1 cellular context compared by ENCODE assay signal in genomic region chr1:111739222-111739983, GRCh38.
A peak's percentile ranks its signal among the peaks of the same experiment; 100 is the strongest.
TF ChIP-seq lines count a peak whose summit lies in the region.

Gene INKA2 (minus strand): TSS chr1:111739395. CDS start chr1:111739242, 153 bp downstream.

TF ChIP-seq in HepG2, 621 proteins besides CTCF, POLR2A, EP300 and RAD21 (continued from another document and continues in another):
- TF ChIP-seq E2F2 (CRISPR knock-in tag; IDR thresholded peaks at IDR 0.05; ENCODE audit: borderline replicate concordance), result peak; percentile 72; the same call in 1 of the 2 replicates
- TF ChIP-seq HCFC1 (IDR thresholded peaks at IDR 0.05; ENCODE audit: low read depth, low read length), result no peak
- no peak for TF ChIP-seq SIX1 (CRISPR knock-in tag; IDR thresholded peaks at IDR 0.05; ENCODE audit: borderline replicate concordance)
- no peak for TF ChIP-seq PAF1 (CRISPR knock-in tag; IDR thresholded peaks at IDR 0.05)
- no peak; the same call in none of the 2 replicates for TF ChIP-seq KDM3A (CRISPR knock-in tag; IDR thresholded peaks at IDR 0.05; ENCODE audit: low read depth)
- no peak; the same call in 1 of the 2 replicates for TF ChIP-seq ZNF574 (CRISPR knock-in tag; IDR thresholded peaks at IDR 0.05)
- 0 out of 2 replicates have a peak, but pooled peaks have one; percentile 16 for TF ChIP-seq PPARG (CRISPR knock-in tag; conservative IDR thresholded peaks at IDR 0.05)
- TF ChIP-seq TEAD2 (CRISPR knock-in tag; IDR thresholded peaks at IDR 0.05), result no peak
- no peak for TF ChIP-seq IKZF1 (IDR thresholded peaks at IDR 0.05)
- no peak for TF ChIP-seq FOXK1 (CRISPR knock-in tag; IDR thresholded peaks at IDR 0.05; ENCODE audit: borderline replicate concordance, low read depth)
- 0 out of 2 replicates have a peak, but pooled peaks have one; percentile 5 for TF ChIP-seq ETV5 (CRISPR knock-in tag; IDR thresholded peaks at IDR 0.05; ENCODE audit: borderline replicate concordance)
- no peak for TF ChIP-seq TRIM24 (CRISPR knock-in tag; IDR thresholded peaks at IDR 0.05)
- no peak for TF ChIP-seq CREB1 (IDR thresholded peaks at IDR 0.05)
- no peak for TF ChIP-seq CREB1 (CRISPR knock-in tag; IDR thresholded peaks at IDR 0.05)
- peak; percentile 46 for TF ChIP-seq ZFX (CRISPR knock-in tag; IDR thresholded peaks at IDR 0.05; ENCODE audit: low read depth)
- TF ChIP-seq ATF3 (CRISPR knock-in tag; IDR thresholded peaks at IDR 0.05), result no peak
- no peak for TF ChIP-seq ZNF33B (CRISPR knock-in tag; IDR thresholded peaks at IDR 0.05)
- peak; percentile 51; the same call in 1 of the 2 replicates for TF ChIP-seq ZBTB14 (CRISPR knock-in tag; IDR thresholded peaks at IDR 0.05)
- TF ChIP-seq RARG (CRISPR knock-in tag; IDR thresholded peaks at IDR 0.05; ENCODE audit: low read depth), result no peak
- TF ChIP-seq MAX (IDR thresholded peaks at IDR 0.05), result peak; percentile 96
- no peak for TF ChIP-seq ZNF30 (CRISPR knock-in tag; IDR thresholded peaks at IDR 0.05)
- TF ChIP-seq HDAC6 (IDR thresholded peaks at IDR 0.05; ENCODE audit: low read depth, low read length), result no peak
- TF ChIP-seq ATF5 (CRISPR knock-in tag; IDR thresholded peaks at IDR 0.05; ENCODE audit: low read depth), result no peak
- no peak for TF ChIP-seq CEBPB (IDR thresholded peaks at IDR 0.05; ENCODE audit: borderline replicate concordance, low read depth, low read length)
- TF ChIP-seq LBX2 (CRISPR knock-in tag; IDR thresholded peaks at IDR 0.05; ENCODE audit: borderline replicate concordance), result no peak
- no peak for TF ChIP-seq STAG1 (CRISPR knock-in tag; IDR thresholded peaks at IDR 0.05)
- TF ChIP-seq GTF2F1 (IDR thresholded peaks at IDR 0.05; ENCODE audit: low read length), result no peak
- no peak for TF ChIP-seq CHD4 (IDR thresholded peaks at IDR 0.05; ENCODE audit: borderline replicate concordance, low read length)
- no peak for TF ChIP-seq AHDC1 (CRISPR knock-in tag; IDR thresholded peaks at IDR 0.05; ENCODE audit: borderline replicate concordance)
- no peak for TF ChIP-seq NR3C1 (CRISPR knock-in tag; IDR thresholded peaks at IDR 0.05)
- peak; percentile 36; the same call in 1 of the 2 replicates for TF ChIP-seq KLF12 (CRISPR knock-in tag; IDR thresholded peaks at IDR 0.05; ENCODE audit: borderline replicate concordance)
- TF ChIP-seq PCBP1 (IDR thresholded peaks at IDR 0.05; ENCODE audit: borderline replicate concordance, low read depth, low read length), result no peak
- peak; percentile 45; the same call in 1 of the 2 replicates for TF ChIP-seq SOX5 (CRISPR knock-in tag; IDR thresholded peaks at IDR 0.05; ENCODE audit: borderline replicate concordance)
- 0 out of 2 replicates have a peak, but pooled peaks have one; percentile 55 for TF ChIP-seq ZNF749 (CRISPR knock-in tag; IDR thresholded peaks at IDR 0.05; ENCODE audit: borderline replicate concordance)
- peak; percentile 85 for TF ChIP-seq MTF1 (CRISPR knock-in tag; IDR thresholded peaks at IDR 0.05)
- peak; percentile 85; the same call in 1 of the 2 replicates for TF ChIP-seq ZNF766 (CRISPR knock-in tag; IDR thresholded peaks at IDR 0.05; ENCODE audit: borderline replicate concordance)
- no peak for TF ChIP-seq PHF5A (CRISPR knock-in tag; IDR thresholded peaks at IDR 0.05; ENCODE audit: low read depth, unreplicated experiment)
- no peak for TF ChIP-seq ZNF20 (CRISPR knock-in tag; IDR thresholded peaks at IDR 0.05)
- TF ChIP-seq NCOA1 (CRISPR knock-in tag; IDR thresholded peaks at IDR 0.05), result no peak
- peak; percentile 41; the same call in 1 of the 2 replicates for TF ChIP-seq ZNF552 (CRISPR knock-in tag; IDR thresholded peaks at IDR 0.05; ENCODE audit: borderline replicate concordance)
- no peak for TF ChIP-seq U2AF1 (optimal IDR thresholded peaks at IDR 0.05; ENCODE audit: low read depth, low read length)
- no peak for TF ChIP-seq NFATC3 (CRISPR knock-in tag; IDR thresholded peaks at IDR 0.05)
- 0 out of 2 replicates have a peak, but pooled peaks have one; percentile 18 for TF ChIP-seq NFKBIZ (CRISPR knock-in tag; IDR thresholded peaks at IDR 0.05)
- TF ChIP-seq SNAPC5 (CRISPR knock-in tag; IDR thresholded peaks at IDR 0.05; ENCODE audit: borderline replicate concordance), result peak; percentile 69; the same call in 1 of the 2 replicates
- peak; percentile 34 to 63; a peak in 3 of 4 replicates for TF ChIP-seq HMGXB4 (CRISPR knock-in tag; IDR thresholded peaks at IDR 0.05; ENCODE audit: borderline replicate concordance in 1 of 2, low read depth in 1 of 2)
- TF ChIP-seq ZNF263 (CRISPR knock-in tag; IDR thresholded peaks at IDR 0.05), result peak; percentile 68
- peak; percentile 86 for TF ChIP-seq ZBTB43 (CRISPR knock-in tag; conservative IDR thresholded peaks at IDR 0.05)
- TF ChIP-seq ZKSCAN5 (CRISPR knock-in tag; IDR thresholded peaks at IDR 0.05), result no peak
- 0 out of 2 replicates have a peak, but pooled peaks have one; percentile 36 for TF ChIP-seq SIX4 (CRISPR knock-in tag; IDR thresholded peaks at IDR 0.05)
- peak; percentile 51 for TF ChIP-seq HNRNPK (IDR thresholded peaks at IDR 0.05; ENCODE audit: low read depth, low read length, poor library complexity, severe bottlenecking)
- peak; percentile 90 for TF ChIP-seq ZNF605 (CRISPR knock-in tag; IDR thresholded peaks at IDR 0.05)
- TF ChIP-seq ZNF550 (CRISPR knock-in tag; IDR thresholded peaks at IDR 0.05; ENCODE audit: borderline replicate concordance), result no peak
- TF ChIP-seq ZNF629 (CRISPR knock-in tag; conservative IDR thresholded peaks at IDR 0.05), result 0 out of 2 replicates have a peak, but pooled peaks have one; percentile 5
- TF ChIP-seq FOSL2 (CRISPR knock-in tag; IDR thresholded peaks at IDR 0.05), result 0 out of 2 replicates have a peak, but pooled peaks have one; percentile 27
- peak; percentile 78; the same call in 1 of the 2 replicates for TF ChIP-seq REXO4 (CRISPR knock-in tag; IDR thresholded peaks at IDR 0.05; ENCODE audit: borderline replicate concordance)
